Comparison of ENCODE assay signal across 8 cellular contexts in the genomic region with DNA sequence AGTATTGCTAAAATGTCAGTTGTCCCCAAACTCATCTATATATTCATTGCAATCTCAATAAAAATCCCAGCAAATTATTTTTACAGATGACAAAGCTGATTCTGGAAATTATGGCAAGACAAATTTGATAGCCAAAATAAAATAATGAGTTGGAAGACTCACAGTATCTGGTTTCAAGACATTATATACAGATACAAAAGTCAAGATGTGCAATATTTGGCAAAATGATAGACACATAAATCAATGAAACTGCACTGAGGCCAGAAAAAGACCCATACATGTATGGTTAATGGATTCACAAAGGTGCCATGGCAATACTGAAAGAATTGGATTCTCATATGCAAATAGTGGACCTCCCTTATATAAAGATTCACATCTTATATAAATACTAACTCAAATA.
"Had no signal": no experiment of that assay in that cellular context is flagged by ENCODE, and none has a peak within 500 bp of the region (broad histone marks: within the 10 kb centered on the region; RNA-seq: fewer than 3 reads in every experiment).

No MANE protein-coding gene starts in this region.

- H3K9ac ChIP-seq: GM23248 had no signal

- H3K4me3 Mint-ChIP-seq: GM23338, H9, HFFc6 had no signal

- H3K4me3 ChIP-seq: GM23248, GM23338, HAP-1 had no signal

- H3K27ac Mint-ChIP-seq: GM23338, H9, HFFc6 had no signal

- H3K4me1 Mint-ChIP-seq: GM23338, H9 had no signal

- H3K4me1 ChIP-seq: HAP-1 had no signal

- DNase-seq: GM23248, GOT3, H7, H9, HCEC 1CT, HFFc6 had no signal

- H3K27ac ChIP-seq: GM23248 had no signal
